Comparison of ENCODE assay signal across 18 cellular contexts in genomic region chr15:34889486-34889885, GRCh38.
"Had no signal": no experiment of that assay in that cellular context is flagged by ENCODE, and none has a peak within 500 bp of the region (broad histone marks: within the 10 kb centered on the region; RNA-seq: fewer than 3 reads in every experiment).

No MANE protein-coding gene starts in this region.

- H3K27me3 ChIP-seq: right lobe of liver had no signal

- H3K4me3 ChIP-seq: coronary artery, left ventricle myocardium inferior, psoas muscle, right lobe of liver had no signal

- DNase-seq: activated CD8-positive, alpha-beta memory T cell treated with anti-CD3 and anti-CD28 coated beads, Interleukin-2, amount 50 U/mL, for 4 hours; activated CD8-positive, alpha-beta T cell treated with anti-CD3 and anti-CD28 coated beads for 36 hours; activated naive CD8-positive, alpha-beta T cell treated with anti-CD3 and anti-CD28 coated beads, Interleukin-2, amount 10 ng/mL, durations not matched to agents 7 days and 5 days; aorta; effector memory CD4-positive, alpha-beta T cell; kidney; left ventricle myocardium inferior; mesendoderm; occipital lobe; psoas muscle; right lobe of liver; stimulated activated CD4-positive, alpha-beta T cell treated with anti-CD3 and anti-CD28 coated beads, Interleukin-12 subunit alpha, Interleukin-12 subunit beta, amount 100 ng/mL, for 4 hours; stimulated activated CD4-positive, alpha-beta T cell treated with anti-CD3 and anti-CD28 coated beads, Interleukin-2, amount 100 ng/mL, for 48 hours; stimulated activated naive CD4-positive, alpha-beta T cell treated with Interleukin-2 at 50 U/mL for 16 hours; T-helper 9 cell had no signal

- ATAC-seq: activated CD8-positive, alpha-beta T cell treated with anti-CD3 and anti-CD28 coated beads for 36 hours; psoas muscle; right lobe of liver had no signal

- H3K4me1 ChIP-seq: left ventricle myocardium inferior, psoas muscle, right lobe of liver had no signal

- H3K9me3 ChIP-seq: right lobe of liver had no signal

- H3K27ac ChIP-seq: coronary artery, epithelial cell of prostate, left ventricle myocardium inferior, psoas muscle, right lobe of liver, VCaP had no signal
